16 cellular contexts compared by ENCODE assay signal in genomic region chrX:133586443-133586842, GRCh38.
"Had no signal": no experiment of that assay in that cellular context is flagged by ENCODE, and none has a peak within 500 bp of the region (broad histone marks: within the 10 kb centered on the region; RNA-seq: fewer than 3 reads in every experiment).

No MANE protein-coding gene starts in this region.

- ATAC-seq: activated CD4-positive, CD25-positive, alpha-beta regulatory T cell treated with anti-CD3 and anti-CD28 coated beads, Interleukin-2, amount 50 U/mL, for 24 hours; left lung; stimulated activated naive CD8-positive, alpha-beta T cell treated with anti-CD3 and anti-CD28 coated beads, Interleukin-15, Interleukin-2, amounts not matched to agents 100 U/mL and 50 U/mL, for 24 hours had no signal

- H3K9me3 ChIP-seq: left lung, suprapubic skin had no signal

- H3K36me3 ChIP-seq: left lung, suprapubic skin had no signal

- DNase-seq: activated CD4-positive, alpha-beta T cell treated with anti-CD3 and anti-CD28 coated beads, Interleukin-2, amount 50 U/mL, for 4 hours; activated gamma-delta T cell treated with Interleukin-2 at 50 U/mL for 16 hours; activated naive CD8-positive, alpha-beta T cell treated with anti-CD3 and anti-CD28 coated beads, Interleukin-2, amount 10 ng/mL, durations not matched to agents 7 days and 5 days; activated T-cell treated with anti-CD3 and anti-CD28 coated beads, Interleukin-2, amount 50 U/mL, for 48 hours; aorta; effector memory CD4-positive, alpha-beta T cell; immature natural killer cell; left lung; stimulated activated CD4-positive, alpha-beta T cell treated with anti-CD3 and anti-CD28 coated beads, Interleukin-4, amount 100 ng/mL, for 1 hour; stimulated activated CD8-positive, alpha-beta memory T cell treated with anti-CD3 and anti-CD28 coated beads, Interleukin-4, amount 100 ng/mL, for 48 hours; stimulated activated naive CD8-positive, alpha-beta T cell treated with anti-CD3 and anti-CD28 coated beads, Interleukin-15, Interleukin-2, amounts not matched to agents 100 U/mL and 50 U/mL, for 24 hours; T-helper 2 cell had no signal

- H3K27ac ChIP-seq: coronary artery, epithelial cell of prostate, left lung, suprapubic skin had no signal

- H3K4me1 ChIP-seq: left lung, suprapubic skin had no signal

- H3K27me3 ChIP-seq: left lung, suprapubic skin had no signal

- H3K4me3 ChIP-seq: coronary artery, left lung, suprapubic skin had no signal
